24 cellular contexts compared by ENCODE assay signal in genomic region chr12:71109834-71110233, GRCh38. TPM values are rescaled to one million over a fixed set of nuclear protein-coding genes. Genes with fewer than 3 reads are reported as not detected.
DNase-seq lines count a peak whose midpoint lies in the region; ATAC-seq and TF ChIP-seq lines count a peak whose summit lies in the region.
"Had no signal": no experiment of that assay in that cellular context is flagged by ENCODE, and none has a peak within 500 bp of the region (broad histone marks: within the 10 kb centered on the region; RNA-seq: fewer than 3 reads in every experiment).

No MANE protein-coding gene starts in this region.

- no peak overlapping the region for H3K27ac Mint-ChIP-seq in WTC11
- H3K27ac Mint-ChIP-seq: CD4-positive, alpha-beta memory T cell had no signal

- H3K4me1 Mint-ChIP-seq in WTC11 = no peaks in the 10 kb centered on the region
- H3K4me1 Mint-ChIP-seq: CD14-positive monocyte; CD4-positive, alpha-beta memory T cell; CD4-positive, CD25-positive, alpha-beta regulatory T cell; CD8-positive, alpha-beta memory T cell had no signal

- H3K9me3 Mint-ChIP-seq in WTC11 = peaks cover 57% of the 10 kb centered on the region

- ATAC-seq in WTC11 (no peak), left colon (peak; percentile 14), GM21447 (IDR thresholded peaks at IDR 0.05; ENCODE audit: unreplicated experiment) (no peak), GM19328 (IDR thresholded peaks at IDR 0.05; ENCODE audit: unreplicated experiment) (no peak)
- ATAC-seq: GM12878 had no signal

- no peaks in the 10 kb centered on the region for H3K27me3 Mint-ChIP-seq in WTC11 (ENCODE audit: low read depth)
- H3K27me3 Mint-ChIP-seq: CD4-positive, alpha-beta memory T cell; CD4-positive, CD25-positive, alpha-beta regulatory T cell; CD8-positive, alpha-beta memory T cell had no signal

- no peak for TF ChIP-seq CTCF in WTC11 (IDR thresholded peaks at IDR 0.05)

- intact Hi-C loops in left colon (cut with DNase I, micrococcal nuclease) = no loop called here

- DNase-seq in WTC11 (ENCODE audit: low spot score) (no peak), left colon (no peak), ecto neural progenitor cell (ENCODE audit: low spot score) (no peak)
- DNase-seq: 8988T; ACHN; BE2C; C1 segment of cervical spinal cord; CD4-positive, alpha-beta memory T cell; CD4-positive, CD25-positive, alpha-beta regulatory T cell; CD8-positive, alpha-beta memory T cell; COR-L47; DMS 273 treated with DMSO at 0.1 percent for 48 hours; DMS153; DMS53; DMS79; DND-41; EL; GDM1 had no signal

- CTCF ChIA-PET in WTC11 (lab: Charles Lee) = no interaction called here

- POLR2A ChIA-PET in WTC11 (lab: Charles Lee) = no interaction called here

- no peak overlapping the region for H3K4me3 Mint-ChIP-seq in WTC11
- H3K4me3 Mint-ChIP-seq: CD14-positive monocyte; CD4-positive, alpha-beta memory T cell; CD4-positive, CD25-positive, alpha-beta regulatory T cell; CD8-positive, alpha-beta memory T cell had no signal

- H3K36me3 Mint-ChIP-seq in WTC11 = peaks cover 60% of the 10 kb centered on the region
- H3K36me3 Mint-ChIP-seq: CD14-positive monocyte; CD4-positive, alpha-beta memory T cell; CD4-positive, CD25-positive, alpha-beta regulatory T cell; CD8-positive, alpha-beta memory T cell had no signal

TF ChIP-seq in WTC11, 78 proteins besides CTCF, POLR2A, EP300 and RAD21:
- TF ChIP-seq, protein P1, sequence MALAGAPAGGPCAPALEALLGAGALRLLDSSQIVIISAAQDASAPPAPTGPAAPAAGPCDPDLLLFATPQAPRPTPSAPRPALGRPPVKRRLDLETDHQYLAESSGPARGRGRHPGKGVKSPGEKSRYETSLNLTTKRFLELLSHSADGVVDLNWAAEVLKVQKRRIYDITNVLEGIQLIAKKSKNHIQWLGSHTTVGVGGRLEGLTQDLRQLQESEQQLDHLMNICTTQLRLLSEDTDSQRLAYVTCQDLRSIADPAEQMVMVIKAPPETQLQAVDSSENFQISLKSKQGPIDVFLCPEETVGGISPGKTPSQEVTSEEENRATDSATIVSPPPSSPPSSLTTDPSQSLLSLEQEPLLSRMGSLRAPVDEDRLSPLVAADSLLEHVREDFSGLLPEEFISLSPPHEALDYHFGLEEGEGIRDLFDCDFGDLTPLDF (CRISPR knock-in tag; IDR thresholded peaks at IDR 0.05) = no peak
- TF ChIP-seq TP53 (CRISPR knock-in tag; IDR thresholded peaks at IDR 0.05) = 0 out of 2 replicates have a peak, but pooled peaks have one; percentile 28
- no peak for TF ChIP-seq MYBL2 (CRISPR knock-in tag; IDR thresholded peaks at IDR 0.05)

RNA-seq across cellular contexts. Expression of gene TSPAN8, which starts 48.0 kb away (rescaled TPM):
- 0.16 to 0.41 TPM (median 0.37 TPM) in 3 replicates for total RNA-seq in WTC11 (2021)
- 1,000 to 10,000 TPM; 1,490 to 2,025 TPM for total RNA-seq in left colon
- total RNA-seq: CD4-positive, alpha-beta memory T cell; CD4-positive, CD25-positive, alpha-beta regulatory T cell; CD8-positive, alpha-beta memory T cell; Daoy; G401 had no signal

Comparison
In these comparisons a context has a peak if more than half of its experiments do, and no peak if none do; other contexts are left out.
1. RNA of gene TSPAN8, which starts 48.0 kb away (total RNA-seq): 1,490 to 2,025 TPM in left colon; 0.16 to 0.41 TPM in WTC11; every median in the first group is over 1,000 times any median in the second.